In the genomic region with DNA sequence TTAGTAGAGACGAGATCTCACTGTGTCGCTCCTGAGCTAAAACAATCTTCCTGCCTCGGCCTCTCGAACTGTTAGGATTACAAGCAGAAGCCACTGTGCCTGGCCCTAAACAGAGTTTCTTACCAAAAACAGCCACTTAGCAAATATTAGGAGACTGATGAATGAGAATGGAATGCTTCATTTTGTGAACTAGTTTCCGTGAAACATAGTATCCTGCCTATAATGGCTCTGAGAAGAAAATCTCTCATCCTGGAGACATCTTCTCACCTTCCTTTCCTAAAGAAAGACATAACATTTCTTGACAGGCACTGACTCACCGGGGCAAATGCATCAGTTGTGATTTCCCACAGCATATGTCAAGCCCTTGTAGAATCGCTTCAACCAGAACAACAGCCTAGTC, we compare ENCODE assay signal across 22 cellular contexts. TPM values are rescaled to one million over a fixed set of nuclear protein-coding genes. Genes with fewer than 3 reads are reported as not detected.
DNase-seq lines count a peak whose midpoint lies in the region; ATAC-seq, FAIRE-seq and TF ChIP-seq lines count a peak whose summit lies in the region.
"Had no signal": no experiment of that assay in that cellular context is flagged by ENCODE, and none has a peak within 500 bp of the region (broad histone marks: within the 10 kb centered on the region; RNA-seq: fewer than 3 reads in every experiment).

No MANE protein-coding gene starts in this region.

- POLR2A ChIA-PET in A549 (lab: Yijun Ruan, JAX): interaction anchor here (0.8 kb wide), 1 partner anchor 9 kb away, joined by 5 read pairs; no protein-coding TSS in a partner anchor

- DNase-seq in A549 (ENCODE audit: low read depth in 1 of 2, low spot score in 1 of 2) (peak; percentile 18 to 46), HCEC 1CT (peak; percentile 15), amniotic epithelial cell (ENCODE audit: low read depth) (peak; percentile 21), hepatic stellate cell (ENCODE audit: low spot score) (peak; percentile 14), H54 (ENCODE audit: insufficient read length, low spot score) (no peak), DMS153 treated with DMSO at 0.1 percent for 48 hours (lab: John Stamatoyannopoulos, UW; ENCODE audit: unreplicated experiment) (no peak)
- DNase-seq: activated CD4-positive, alpha-beta T cell treated with anti-CD3 and anti-CD28 coated beads, Interleukin-2, amount 50 U/mL, for 4 hours; activated effector memory CD4-positive, alpha-beta T cell treated with Interleukin-2 at 50 U/mL for 16 hours; activated naive CD8-positive, alpha-beta T cell treated with anti-CD3 and anti-CD28 coated beads, Interleukin-2, amount 50 U/mL, for 24 hours; central memory CD4-positive, alpha-beta T cell; GOT3; NCI-H1694; NCI-H226; WERI-Rb-1 had no signal

- 12% methylated on average over 7 of the region's 7 CpGs for WGBS in A549 (ENCODE audit: missing lambda C conversion rate)

- FAIRE-seq in A549 (lab: Jason Lieb, UNC): no peak
- no peak for FAIRE-seq in H54 (lab: Jason Lieb, UNC)
- FAIRE-seq: GM12891, GM19239, K562 had no signal

- H3K9me3 ChIP-seq in A549: no peaks in the 10 kb centered on the region

- no peak overlapping the region for H3K4me3 ChIP-seq in A549
- H3K4me3 ChIP-seq: K562 had no signal

- no peak for TF ChIP-seq RAD21 in A549 (conservative IDR thresholded peaks at IDR 0.05 in 1 of 2, IDR thresholded peaks at IDR 0.05 in 1 of 2)

- no peak for TF ChIP-seq CTCF in A549 (IDR thresholded peaks at IDR 0.05)

- peak overlapping the region; percentile 10 to 38; a peak in 4 of 6 replicates for H3K27ac ChIP-seq in A549
- H3K27ac ChIP-seq: 22Rv1, WERI-Rb-1 had no signal

- H3K4me1 ChIP-seq in A549: peaks cover 14% of the 10 kb centered on the region; the same call in 2 of the 3 replicates

- ATAC-seq in A549: peak; percentile 19 to 64; a peak in 3 of 6 replicates
- no peak for ATAC-seq in GM19455 (IDR thresholded peaks at IDR 0.05; ENCODE audit: unreplicated experiment)
- ATAC-seq in GM18907 (IDR thresholded peaks at IDR 0.05; ENCODE audit: unreplicated experiment): no peak
- ATAC-seq: activated naive CD8-positive, alpha-beta T cell treated with anti-CD3 and anti-CD28 coated beads, Interleukin-2, amount 50 U/mL, for 24 hours; K562 had no signal

- peak overlapping the region; percentile 58 for H3K4me2 ChIP-seq in A549

- CTCF ChIA-PET in A549 (lab: Yijun Ruan, JAX): interaction anchor here (0.7 to 3.3 kb wide), 7 partner anchors 9 to 214 kb away, joined by 3 to 49 read pairs (median 11); no protein-coding TSS in a partner anchor

- no peak for TF ChIP-seq POLR2A in A549 (IDR thresholded peaks at IDR 0.05; ENCODE audit: low read length)
- TF ChIP-seq POLR2A in H54 (IDR thresholded peaks at IDR 0.05; ENCODE audit: low read depth, low read length): no peak

- no peak for TF ChIP-seq EP300 in A549 (IDR thresholded peaks at IDR 0.05)

TF ChIP-seq in A549, 52 proteins besides CTCF, POLR2A, EP300 and RAD21:
- TF ChIP-seq KDM5A (IDR thresholded peaks at IDR 0.05): no peak
- TF ChIP-seq MAFK (IDR thresholded peaks at IDR 0.05; ENCODE audit: partially characterized antibody): peak; percentile 14
- TF ChIP-seq, protein P1, sequence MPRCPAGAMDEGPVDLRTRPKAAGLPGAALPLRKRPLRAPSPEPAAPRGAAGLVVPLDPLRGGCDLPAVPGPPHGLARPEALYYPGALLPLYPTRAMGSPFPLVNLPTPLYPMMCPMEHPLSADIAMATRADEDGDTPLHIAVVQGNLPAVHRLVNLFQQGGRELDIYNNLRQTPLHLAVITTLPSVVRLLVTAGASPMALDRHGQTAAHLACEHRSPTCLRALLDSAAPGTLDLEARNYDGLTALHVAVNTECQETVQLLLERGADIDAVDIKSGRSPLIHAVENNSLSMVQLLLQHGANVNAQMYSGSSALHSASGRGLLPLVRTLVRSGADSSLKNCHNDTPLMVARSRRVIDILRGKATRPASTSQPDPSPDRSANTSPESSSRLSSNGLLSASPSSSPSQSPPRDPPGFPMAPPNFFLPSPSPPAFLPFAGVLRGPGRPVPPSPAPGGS (IDR thresholded peaks at IDR 0.05): 0 out of 3 replicates have a peak, but pooled peaks have one; percentile 27

RNA-seq across cellular contexts. Expression of a gene that starts 44.9 kb away (rescaled TPM):
- polyA plus RNA-seq in A549 (2011; rRNA removed) (not detected in 2 replicates), A549 (2017; fragmentation: RNase III; extraction: RNeasy Plus Mini Kit Qiagen cat#74134 plus additional on column Dnase treatment) (not detected in 3 replicates)
- polyA plus RNA-seq in A549 (2012; cell fraction: cytosol; rRNA removed): not detected in 2 replicates
- not detected in 2 replicates for polyA plus RNA-seq in A549 (2012; cell fraction: nucleus; rRNA removed)
- not detected in 2 replicates for polyA minus RNA-seq in A549 (2011; rRNA and poly(A)+ RNA removed)
- polyA plus RNA-seq: CD14-positive monocyte, K562, liver had no signal

Comparison
In these comparisons a context has a peak if more than half of its experiments do, and no peak if none do; other contexts are left out.
1. ATAC-seq: peak in A549 (2 of 2); none in GM19455 (single experiment) and GM18907 (single experiment).
2. DNase-seq: peak in A549 (2 of 2), HCEC 1CT (single experiment), amniotic epithelial cell (single experiment) and hepatic stellate cell (single experiment); none in H54 (single experiment) and DMS153 treated with DMSO at 0.1 percent for 48 hours (single experiment).